ENCODE assay signal across 30 cellular contexts in the genomic region with DNA sequence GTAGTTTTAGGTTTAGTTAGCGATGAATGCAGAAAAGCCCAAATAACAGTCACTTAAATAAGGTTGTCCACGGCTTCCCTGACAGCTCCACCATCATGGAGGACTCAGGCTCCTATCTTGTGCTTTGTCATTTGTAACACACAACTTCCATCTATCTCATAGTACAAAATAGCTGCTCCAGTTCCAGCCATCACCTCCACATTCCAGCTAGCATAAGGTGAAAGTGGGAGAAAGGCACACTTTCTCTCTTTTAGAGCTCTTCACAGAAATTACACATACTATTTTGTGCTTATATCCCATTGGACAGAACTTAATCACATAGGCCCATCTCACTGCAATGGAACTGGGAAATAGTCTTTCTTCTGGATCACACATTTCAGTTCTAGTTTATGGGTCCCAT. TPM values are rescaled to one million over a fixed set of nuclear protein-coding genes. Genes with fewer than 3 reads are reported as not detected.
"Had no signal": no experiment of that assay in that cellular context is flagged by ENCODE, and none has a peak within 500 bp of the region (broad histone marks: within the 10 kb centered on the region; RNA-seq: fewer than 3 reads in every experiment).

No MANE protein-coding gene starts in this region.

- H3K27ac ChIP-seq: neutrophil, ovary, parathyroid adenoma, psoas muscle, right lobe of liver, sigmoid colon, stomach, thoracic aorta, thyroid gland, tibial nerve, upper lobe of left lung, vagina had no signal

- H3K36me3 ChIP-seq: neutrophil, ovary, right lobe of liver, sigmoid colon, stomach, thoracic aorta, thyroid gland, tibial nerve, upper lobe of left lung, vagina had no signal

- H3K27ac Mint-ChIP-seq: natural killer cell treated with Interleukin-12 subunit alpha and Interleukin-12 subunit beta and Interleukin-15 and Interleukin-18, amount 100 ng/mL, for 72 hours; nephron progenitor cell; progenitor cell of endocrine pancreas; stimulated activated effector memory CD8-positive, alpha-beta T cell treated with anti-CD3 and anti-CD28 coated beads, Interleukin-12 subunit alpha, Interleukin-12 subunit beta, amount 100 ng/mL, for 72 hours; stimulated activated naive B cell treated with anti-CD40 and anti-IgM and Interleukin-4, amounts not matched to agents 10 μg/mL and 1 μg/mL and 100 μg/mL, for 72 hours; stimulated activated naive CD8-positive, alpha-beta T cell treated with anti-CD3 and anti-CD28 coated beads, Interleukin-15, Interleukin-2, amounts not matched to agents 100 ng/mL and 50 ng/mL, for 24 hours had no signal

- H3K9ac ChIP-seq: parathyroid adenoma had no signal

- H3K27me3 ChIP-seq: ovary, right lobe of liver, sigmoid colon, thyroid gland, tibial nerve, upper lobe of left lung, vagina had no signal

- ATAC-seq: natural killer cell treated with Interleukin-12 subunit alpha and Interleukin-12 subunit beta and Interleukin-15 and Interleukin-18, amount 100 ng/mL, for 72 hours; psoas muscle; right cardiac atrium; right lobe of liver; stimulated activated effector memory CD8-positive, alpha-beta T cell treated with anti-CD3 and anti-CD28 coated beads, Interleukin-12 subunit alpha, Interleukin-12 subunit beta, amount 100 ng/mL, for 72 hours; stimulated activated naive B cell treated with anti-CD40 and anti-IgM and Interleukin-4, amounts not matched to agents 10 μg/mL and 1 μg/mL and 100 μg/mL, for 72 hours had no signal

- H3K4me1 ChIP-seq: parathyroid adenoma, psoas muscle, right lobe of liver, upper lobe of left lung had no signal

- H2AFZ ChIP-seq: parathyroid adenoma had no signal

- H3K79me2 ChIP-seq: parathyroid adenoma had no signal

- DNase-seq: nephron progenitor cell; nucleus accumbens; ovary; posterior cingulate gyrus; psoas muscle; right cardiac atrium; right lobe of liver; sigmoid colon; small intestine; stimulated activated CD4-positive, alpha-beta T cell treated with anti-CD3 and anti-CD28 coated beads, Interleukin-15, amount 100 ng/mL, for 24 hours; stimulated activated CD4-positive, alpha-beta T cell treated with anti-CD3 and anti-CD28 coated beads, Interleukin-2, amount 100 ng/mL, for 24 hours; stimulated activated CD4-positive, alpha-beta T cell treated with anti-CD3 and anti-CD28 coated beads, Interleukin-2, amount 100 ng/mL, for 48 hours; stimulated activated CD4-positive, alpha-beta T cell treated with anti-CD3 and anti-CD28 coated beads, Interleukin-4, amount 100 ng/mL, for 24 hours; stimulated activated naive B cell treated with anti-CD40 and anti-IgM and Interleukin-4, amounts not matched to agents 10 μg/mL and 1 μg/mL and 100 μg/mL, for 72 hours; stimulated activated naive CD4-positive, alpha-beta T cell treated with Interleukin-2 at 50 U/mL for 16 hours; stomach; thyroid gland; trophoblast cell; upper lobe of left lung had no signal

- H3K4me1 Mint-ChIP-seq: stimulated activated effector memory CD8-positive, alpha-beta T cell treated with anti-CD3 and anti-CD28 coated beads, Interleukin-12 subunit alpha, Interleukin-12 subunit beta, amount 100 ng/mL, for 72 hours; stimulated activated naive B cell treated with anti-CD40 and anti-IgM and Interleukin-4, amounts not matched to agents 10 μg/mL and 1 μg/mL and 100 μg/mL, for 72 hours had no signal

- H3K9me3 Mint-ChIP-seq: natural killer cell treated with Interleukin-12 subunit alpha and Interleukin-12 subunit beta and Interleukin-15 and Interleukin-18, amount 100 ng/mL, for 72 hours; stimulated activated naive CD8-positive, alpha-beta T cell treated with anti-CD3 and anti-CD28 coated beads, Interleukin-15, Interleukin-2, amounts not matched to agents 100 ng/mL and 50 ng/mL, for 24 hours had no signal

- H3K36me3 Mint-ChIP-seq: natural killer cell treated with Interleukin-12 subunit alpha and Interleukin-12 subunit beta and Interleukin-15 and Interleukin-18, amount 100 ng/mL, for 72 hours; stimulated activated effector memory CD8-positive, alpha-beta T cell treated with anti-CD3 and anti-CD28 coated beads, Interleukin-12 subunit alpha, Interleukin-12 subunit beta, amount 100 ng/mL, for 72 hours had no signal

- H3K9me3 ChIP-seq: neutrophil, ovary, psoas muscle, right lobe of liver, sigmoid colon, stomach, thoracic aorta, thyroid gland, tibial nerve, upper lobe of left lung, vagina had no signal

- FAIRE-seq: small intestine, urothelium cell line had no signal

- H3K4me3 Mint-ChIP-seq: natural killer cell treated with Interleukin-12 subunit alpha and Interleukin-12 subunit beta and Interleukin-15 and Interleukin-18, amount 100 ng/mL, for 72 hours; nephron progenitor cell; neural crest cell; stimulated activated effector memory CD8-positive, alpha-beta T cell treated with anti-CD3 and anti-CD28 coated beads, Interleukin-12 subunit alpha, Interleukin-12 subunit beta, amount 100 ng/mL, for 72 hours; stimulated activated naive B cell treated with anti-CD40 and anti-IgM and Interleukin-4, amounts not matched to agents 10 μg/mL and 1 μg/mL and 100 μg/mL, for 72 hours; stimulated activated naive CD8-positive, alpha-beta T cell treated with anti-CD3 and anti-CD28 coated beads, Interleukin-15, Interleukin-2, amounts not matched to agents 100 ng/mL and 50 ng/mL, for 24 hours had no signal

- H3K4me3 ChIP-seq: ovary, psoas muscle, right lobe of liver, sigmoid colon, stomach, thoracic aorta, thyroid gland, tibial nerve, upper lobe of left lung, vagina had no signal

RNA-seq across cellular contexts. Expression of a gene that starts 8.7 kb away (rescaled TPM):
- total RNA-seq: natural killer cell treated with Interleukin-12 subunit alpha and Interleukin-12 subunit beta and Interleukin-15 and Interleukin-18, amount 100 ng/mL, for 72 hours had no signal

RNA-seq across cellular contexts. Expression of a gene that starts 32.8 kb away (rescaled TPM):
- total RNA-seq: natural killer cell treated with Interleukin-12 subunit alpha and Interleukin-12 subunit beta and Interleukin-15 and Interleukin-18, amount 100 ng/mL, for 72 hours had no signal
